ENCODE assay signal across 27 cellular contexts in genomic region chr6:7781240-7781639, GRCh38.
"Had no signal": no experiment of that assay in that cellular context is flagged by ENCODE, and none has a peak within 500 bp of the region (broad histone marks: within the 10 kb centered on the region; RNA-seq: fewer than 3 reads in every experiment).

No MANE protein-coding gene starts in this region.

- H3K27ac Mint-ChIP-seq: T-cell had no signal

- DNase-seq: Karpas-422, KBM-7, MM.1S, MV-4-11, NCI-H1092, NCI-H1105, NCI-H1417 treated with DMSO at 0.1 percent for 48 hours, NCI-H1436 treated with DMSO at 0.1 percent for 48 hours, NCI-H1694 treated with DMSO at 0.1 percent for 48 hours, NCI-H187 treated with DMSO at 0.1 percent for 48 hours, NCI-H2029, NCI-H2081 treated with DMSO at 0.1 percent for 48 hours, NCI-H2107, NCI-H2171, NCI-H345, NCI-H446, NCI-H510A treated with DMSO at 0.1 percent for 48 hours, NCI-H524 treated with DMSO at 0.1 percent for 48 hours, NCI-H69, NCI-H748 treated with DMSO at 0.1 percent for 48 hours, NCI-H82, PC-3, SHP77, SIG-M5, SJCRH30, T-cell had no signal

- H3K4me3 ChIP-seq: SJCRH30, SK-N-MC had no signal

- H3K9me3 Mint-ChIP-seq: T-cell had no signal

- H3K4me1 Mint-ChIP-seq: T-cell had no signal

- H3K36me3 Mint-ChIP-seq: T-cell had no signal

- H3K4me3 Mint-ChIP-seq: T-cell had no signal
